ENCODE assay signal across 1 cellular context in the genomic region with DNA sequence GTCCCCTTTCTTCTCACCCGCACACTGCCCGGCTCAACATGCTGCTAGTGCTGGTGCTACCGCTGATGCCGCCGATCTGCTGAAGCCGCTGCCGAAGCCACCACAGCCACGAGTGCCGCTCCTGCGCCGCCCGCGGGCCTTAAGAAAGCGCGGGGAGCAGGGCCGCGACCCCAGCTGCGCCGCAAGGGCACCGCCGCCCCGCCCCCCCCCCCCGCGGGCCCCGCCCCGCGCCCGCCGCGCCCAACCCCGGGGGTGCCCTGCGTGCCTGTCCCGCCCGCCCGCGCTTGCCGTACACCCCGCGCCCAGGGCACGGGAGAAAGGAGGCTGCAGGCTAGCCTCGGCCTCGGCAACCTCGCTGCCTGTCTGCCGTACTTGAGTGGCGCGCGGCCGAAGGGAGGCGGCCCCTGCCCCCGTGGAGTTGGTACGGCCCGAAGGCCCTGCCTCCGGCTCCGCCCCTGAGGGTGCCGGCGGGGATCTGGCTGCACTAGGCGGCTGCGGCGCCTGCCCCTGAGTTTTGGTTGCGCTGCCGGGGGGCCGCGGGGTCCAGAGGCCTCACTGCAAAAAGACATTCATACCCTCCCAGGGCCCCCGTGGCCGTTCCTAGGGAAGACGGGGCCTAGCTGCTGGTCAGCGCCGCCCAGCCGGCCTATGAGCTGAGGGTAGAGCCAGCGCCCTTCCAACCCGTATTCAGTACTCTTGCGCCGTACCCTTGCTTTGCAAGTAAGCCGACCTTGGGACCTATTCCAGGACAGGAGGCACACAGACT.
TF ChIP-seq lines count a peak whose summit lies in the region.

SOD2 (minus strand) TSS at position 114 of the 766 bp plus-strand sequence; CDS start at position 40, 74 bp downstream.

TF ChIP-seq in HepG2, 621 proteins besides CTCF, POLR2A, EP300 and RAD21 (continued from another document and continues in another):
- TF ChIP-seq, protein P1, sequence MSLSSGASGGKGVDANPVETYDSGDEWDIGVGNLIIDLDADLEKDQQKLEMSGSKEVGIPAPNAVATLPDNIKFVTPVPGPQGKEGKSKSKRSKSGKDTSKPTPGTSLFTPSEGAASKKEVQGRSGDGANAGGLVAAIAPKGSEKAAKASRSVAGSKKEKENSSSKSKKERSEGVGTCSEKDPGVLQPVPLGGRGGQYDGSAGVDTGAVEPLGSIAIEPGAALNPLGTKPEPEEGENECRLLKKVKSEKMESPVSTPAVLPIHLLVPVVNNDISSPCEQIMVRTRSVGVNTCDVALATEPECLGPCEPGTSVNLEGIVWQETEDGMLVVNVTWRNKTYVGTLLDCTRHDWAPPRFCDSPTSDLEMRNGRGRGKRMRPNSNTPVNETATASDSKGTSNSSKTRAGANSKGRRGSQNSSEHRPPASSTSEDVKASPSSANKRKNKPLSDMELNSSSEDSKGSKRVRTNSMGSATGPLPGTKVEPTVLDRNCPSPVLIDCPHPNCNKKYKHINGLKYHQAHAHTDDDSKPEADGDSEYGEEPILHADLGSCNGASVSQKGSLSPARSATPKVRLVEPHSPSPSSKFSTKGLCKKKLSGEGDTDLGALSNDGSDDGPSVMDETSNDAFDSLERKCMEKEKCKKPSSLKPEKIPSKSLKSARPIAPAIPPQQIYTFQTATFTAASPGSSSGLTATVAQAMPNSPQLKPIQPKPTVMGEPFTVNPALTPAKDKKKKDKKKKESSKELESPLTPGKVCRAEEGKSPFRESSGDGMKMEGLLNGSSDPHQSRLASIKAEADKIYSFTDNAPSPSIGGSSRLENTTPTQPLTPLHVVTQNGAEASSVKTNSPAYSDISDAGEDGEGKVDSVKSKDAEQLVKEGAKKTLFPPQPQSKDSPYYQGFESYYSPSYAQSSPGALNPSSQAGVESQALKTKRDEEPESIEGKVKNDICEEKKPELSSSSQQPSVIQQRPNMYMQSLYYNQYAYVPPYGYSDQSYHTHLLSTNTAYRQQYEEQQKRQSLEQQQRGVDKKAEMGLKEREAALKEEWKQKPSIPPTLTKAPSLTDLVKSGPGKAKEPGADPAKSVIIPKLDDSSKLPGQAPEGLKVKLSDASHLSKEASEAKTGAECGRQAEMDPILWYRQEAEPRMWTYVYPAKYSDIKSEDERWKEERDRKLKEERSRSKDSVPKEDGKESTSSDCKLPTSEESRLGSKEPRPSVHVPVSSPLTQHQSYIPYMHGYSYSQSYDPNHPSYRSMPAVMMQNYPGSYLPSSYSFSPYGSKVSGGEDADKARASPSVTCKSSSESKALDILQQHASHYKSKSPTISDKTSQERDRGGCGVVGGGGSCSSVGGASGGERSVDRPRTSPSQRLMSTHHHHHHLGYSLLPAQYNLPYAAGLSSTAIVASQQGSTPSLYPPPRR (CRISPR knock-in tag; IDR thresholded peaks at IDR 0.05; ENCODE audit: borderline replicate concordance) = peak; percentile 84
- TF ChIP-seq FIP1L1 (IDR thresholded peaks at IDR 0.05; ENCODE audit: borderline replicate concordance, insufficient read depth, low read depth, low read length) (no peak), HMG20A (CRISPR knock-in tag; IDR thresholded peaks at IDR 0.05; ENCODE audit: borderline replicate concordance) (no peak), MZF1 (CRISPR knock-in tag; IDR thresholded peaks at IDR 0.05; ENCODE audit: borderline replicate concordance) (peak; percentile 69; the same call in 1 of the 2 replicates), ISX (CRISPR knock-in tag; conservative IDR thresholded peaks at IDR 0.05) (no peak), ZNF749 (CRISPR knock-in tag; IDR thresholded peaks at IDR 0.05; ENCODE audit: borderline replicate concordance) (peak; percentile 85), ZNF589 (CRISPR knock-in tag; conservative IDR thresholded peaks at IDR 0.05) (no peak), NAIF1 (CRISPR knock-in tag; IDR thresholded peaks at IDR 0.05; ENCODE audit: borderline replicate concordance) (peak; percentile 99), ZNF501 (CRISPR knock-in tag; IDR thresholded peaks at IDR 0.05) (peak; percentile 91), PHB2 (IDR thresholded peaks at IDR 0.05; ENCODE audit: partially characterized antibody) (no peak), ZNF296 (CRISPR knock-in tag; conservative IDR thresholded peaks at IDR 0.05) (peak; percentile 72; the same call in 1 of the 2 replicates), ARID3A (IDR thresholded peaks at IDR 0.05; ENCODE audit: low read depth, low read length) (no peak; the same call in 1 of the 2 replicates), ZNF776 (CRISPR knock-in tag; IDR thresholded peaks at IDR 0.05) (peak; percentile 91), PCBP1 (IDR thresholded peaks at IDR 0.05; ENCODE audit: borderline replicate concordance, low read depth, low read length) (0 out of 2 replicates have a peak, but pooled peaks have one; percentile 65), KLF12 (CRISPR knock-in tag; IDR thresholded peaks at IDR 0.05; ENCODE audit: borderline replicate concordance) (peak; percentile 70; the same call in 1 of the 2 replicates), SETDB1 (CRISPR knock-in tag; IDR thresholded peaks at IDR 0.05; ENCODE audit: borderline replicate concordance) (no peak), SRY (CRISPR knock-in tag; IDR thresholded peaks at IDR 0.05) (peak; percentile 49)
- TF ChIP-seq, protein P2, sequence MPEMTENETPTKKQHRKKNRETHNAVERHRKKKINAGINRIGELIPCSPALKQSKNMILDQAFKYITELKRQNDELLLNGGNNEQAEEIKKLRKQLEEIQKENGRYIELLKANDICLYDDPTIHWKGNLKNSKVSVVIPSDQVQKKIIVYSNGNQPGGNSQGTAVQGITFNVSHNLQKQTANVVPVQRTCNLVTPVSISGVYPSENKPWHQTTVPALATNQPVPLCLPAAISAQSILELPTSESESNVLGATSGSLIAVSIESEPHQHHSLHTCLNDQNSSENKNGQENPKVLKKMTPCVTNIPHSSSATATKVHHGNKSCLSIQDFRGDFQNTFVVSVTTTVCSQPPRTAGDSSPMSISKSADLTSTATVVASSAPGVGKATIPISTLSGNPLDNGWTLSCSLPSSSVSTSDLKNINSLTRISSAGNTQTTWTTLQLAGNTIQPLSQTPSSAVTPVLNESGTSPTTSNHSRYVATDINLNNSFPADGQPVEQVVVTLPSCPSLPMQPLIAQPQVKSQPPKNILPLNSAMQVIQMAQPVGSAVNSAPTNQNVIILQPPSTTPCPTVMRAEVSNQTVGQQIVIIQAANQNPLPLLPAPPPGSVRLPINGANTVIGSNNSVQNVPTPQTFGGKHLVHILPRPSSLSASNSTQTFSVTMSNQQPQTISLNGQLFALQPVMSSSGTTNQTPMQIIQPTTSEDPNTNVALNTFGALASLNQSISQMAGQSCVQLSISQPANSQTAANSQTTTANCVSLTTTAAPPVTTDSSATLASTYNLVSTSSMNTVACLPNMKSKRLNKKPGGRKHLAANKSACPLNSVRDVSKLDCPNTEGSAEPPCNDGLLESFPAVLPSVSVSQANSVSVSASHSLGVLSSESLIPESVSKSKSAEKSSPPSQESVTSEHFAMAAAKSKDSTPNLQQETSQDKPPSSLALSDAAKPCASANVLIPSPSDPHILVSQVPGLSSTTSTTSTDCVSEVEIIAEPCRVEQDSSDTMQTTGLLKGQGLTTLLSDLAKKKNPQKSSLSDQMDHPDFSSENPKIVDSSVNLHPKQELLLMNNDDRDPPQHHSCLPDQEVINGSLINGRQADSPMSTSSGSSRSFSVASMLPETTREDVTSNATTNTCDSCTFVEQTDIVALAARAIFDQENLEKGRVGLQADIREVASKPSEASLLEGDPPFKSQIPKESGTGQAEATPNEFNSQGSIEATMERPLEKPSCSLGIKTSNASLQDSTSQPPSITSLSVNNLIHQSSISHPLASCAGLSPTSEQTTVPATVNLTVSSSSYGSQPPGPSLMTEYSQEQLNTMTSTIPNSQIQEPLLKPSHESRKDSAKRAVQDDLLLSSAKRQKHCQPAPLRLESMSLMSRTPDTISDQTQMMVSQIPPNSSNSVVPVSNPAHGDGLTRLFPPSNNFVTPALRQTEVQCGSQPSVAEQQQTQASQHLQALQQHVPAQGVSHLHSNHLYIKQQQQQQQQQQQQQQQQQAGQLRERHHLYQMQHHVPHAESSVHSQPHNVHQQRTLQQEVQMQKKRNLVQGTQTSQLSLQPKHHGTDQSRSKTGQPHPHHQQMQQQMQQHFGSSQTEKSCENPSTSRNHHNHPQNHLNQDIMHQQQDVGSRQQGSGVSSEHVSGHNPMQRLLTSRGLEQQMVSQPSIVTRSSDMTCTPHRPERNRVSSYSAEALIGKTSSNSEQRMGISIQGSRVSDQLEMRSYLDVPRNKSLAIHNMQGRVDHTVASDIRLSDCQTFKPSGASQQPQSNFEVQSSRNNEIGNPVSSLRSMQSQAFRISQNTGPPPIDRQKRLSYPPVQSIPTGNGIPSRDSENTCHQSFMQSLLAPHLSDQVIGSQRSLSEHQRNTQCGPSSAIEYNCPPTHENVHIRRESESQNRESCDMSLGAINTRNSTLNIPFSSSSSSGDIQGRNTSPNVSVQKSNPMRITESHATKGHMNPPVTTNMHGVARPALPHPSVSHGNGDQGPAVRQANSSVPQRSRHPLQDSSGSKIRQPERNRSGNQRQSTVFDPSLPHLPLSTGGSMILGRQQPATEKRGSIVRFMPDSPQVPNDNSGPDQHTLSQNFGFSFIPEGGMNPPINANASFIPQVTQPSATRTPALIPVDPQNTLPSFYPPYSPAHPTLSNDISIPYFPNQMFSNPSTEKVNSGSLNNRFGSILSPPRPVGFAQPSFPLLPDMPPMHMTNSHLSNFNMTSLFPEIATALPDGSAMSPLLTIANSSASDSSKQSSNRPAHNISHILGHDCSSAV (CRISPR knock-in tag; IDR thresholded peaks at IDR 0.05; ENCODE audit: borderline replicate concordance) = 0 out of 2 replicates have a peak, but pooled peaks have one; percentile 50
- TF ChIP-seq, protein P3, sequence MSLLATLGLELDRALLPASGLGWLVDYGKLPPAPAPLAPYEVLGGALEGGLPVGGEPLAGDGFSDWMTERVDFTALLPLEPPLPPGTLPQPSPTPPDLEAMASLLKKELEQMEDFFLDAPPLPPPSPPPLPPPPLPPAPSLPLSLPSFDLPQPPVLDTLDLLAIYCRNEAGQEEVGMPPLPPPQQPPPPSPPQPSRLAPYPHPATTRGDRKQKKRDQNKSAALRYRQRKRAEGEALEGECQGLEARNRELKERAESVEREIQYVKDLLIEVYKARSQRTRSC (CRISPR knock-in tag; IDR thresholded peaks at IDR 0.05; ENCODE audit: low read depth) = no peak; the same call in 1 of the 2 replicates
- TF ChIP-seq, protein P4, sequence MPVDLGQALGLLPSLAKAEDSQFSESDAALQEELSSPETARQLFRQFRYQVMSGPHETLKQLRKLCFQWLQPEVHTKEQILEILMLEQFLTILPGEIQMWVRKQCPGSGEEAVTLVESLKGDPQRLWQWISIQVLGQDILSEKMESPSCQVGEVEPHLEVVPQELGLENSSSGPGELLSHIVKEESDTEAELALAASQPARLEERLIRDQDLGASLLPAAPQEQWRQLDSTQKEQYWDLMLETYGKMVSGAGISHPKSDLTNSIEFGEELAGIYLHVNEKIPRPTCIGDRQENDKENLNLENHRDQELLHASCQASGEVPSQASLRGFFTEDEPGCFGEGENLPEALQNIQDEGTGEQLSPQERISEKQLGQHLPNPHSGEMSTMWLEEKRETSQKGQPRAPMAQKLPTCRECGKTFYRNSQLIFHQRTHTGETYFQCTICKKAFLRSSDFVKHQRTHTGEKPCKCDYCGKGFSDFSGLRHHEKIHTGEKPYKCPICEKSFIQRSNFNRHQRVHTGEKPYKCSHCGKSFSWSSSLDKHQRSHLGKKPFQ (CRISPR knock-in tag; IDR thresholded peaks at IDR 0.05; ENCODE audit: insufficient replicate concordance) = no peak
- TF ChIP-seq, protein P5, sequence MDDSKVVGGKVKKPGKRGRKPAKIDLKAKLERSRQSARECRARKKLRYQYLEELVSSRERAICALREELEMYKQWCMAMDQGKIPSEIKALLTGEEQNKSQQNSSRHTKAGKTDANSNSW (CRISPR knock-in tag; IDR thresholded peaks at IDR 0.05; ENCODE audit: borderline replicate concordance) = peak; percentile 82; the same call in 1 of the 2 replicates
- TF ChIP-seq, protein P6, sequence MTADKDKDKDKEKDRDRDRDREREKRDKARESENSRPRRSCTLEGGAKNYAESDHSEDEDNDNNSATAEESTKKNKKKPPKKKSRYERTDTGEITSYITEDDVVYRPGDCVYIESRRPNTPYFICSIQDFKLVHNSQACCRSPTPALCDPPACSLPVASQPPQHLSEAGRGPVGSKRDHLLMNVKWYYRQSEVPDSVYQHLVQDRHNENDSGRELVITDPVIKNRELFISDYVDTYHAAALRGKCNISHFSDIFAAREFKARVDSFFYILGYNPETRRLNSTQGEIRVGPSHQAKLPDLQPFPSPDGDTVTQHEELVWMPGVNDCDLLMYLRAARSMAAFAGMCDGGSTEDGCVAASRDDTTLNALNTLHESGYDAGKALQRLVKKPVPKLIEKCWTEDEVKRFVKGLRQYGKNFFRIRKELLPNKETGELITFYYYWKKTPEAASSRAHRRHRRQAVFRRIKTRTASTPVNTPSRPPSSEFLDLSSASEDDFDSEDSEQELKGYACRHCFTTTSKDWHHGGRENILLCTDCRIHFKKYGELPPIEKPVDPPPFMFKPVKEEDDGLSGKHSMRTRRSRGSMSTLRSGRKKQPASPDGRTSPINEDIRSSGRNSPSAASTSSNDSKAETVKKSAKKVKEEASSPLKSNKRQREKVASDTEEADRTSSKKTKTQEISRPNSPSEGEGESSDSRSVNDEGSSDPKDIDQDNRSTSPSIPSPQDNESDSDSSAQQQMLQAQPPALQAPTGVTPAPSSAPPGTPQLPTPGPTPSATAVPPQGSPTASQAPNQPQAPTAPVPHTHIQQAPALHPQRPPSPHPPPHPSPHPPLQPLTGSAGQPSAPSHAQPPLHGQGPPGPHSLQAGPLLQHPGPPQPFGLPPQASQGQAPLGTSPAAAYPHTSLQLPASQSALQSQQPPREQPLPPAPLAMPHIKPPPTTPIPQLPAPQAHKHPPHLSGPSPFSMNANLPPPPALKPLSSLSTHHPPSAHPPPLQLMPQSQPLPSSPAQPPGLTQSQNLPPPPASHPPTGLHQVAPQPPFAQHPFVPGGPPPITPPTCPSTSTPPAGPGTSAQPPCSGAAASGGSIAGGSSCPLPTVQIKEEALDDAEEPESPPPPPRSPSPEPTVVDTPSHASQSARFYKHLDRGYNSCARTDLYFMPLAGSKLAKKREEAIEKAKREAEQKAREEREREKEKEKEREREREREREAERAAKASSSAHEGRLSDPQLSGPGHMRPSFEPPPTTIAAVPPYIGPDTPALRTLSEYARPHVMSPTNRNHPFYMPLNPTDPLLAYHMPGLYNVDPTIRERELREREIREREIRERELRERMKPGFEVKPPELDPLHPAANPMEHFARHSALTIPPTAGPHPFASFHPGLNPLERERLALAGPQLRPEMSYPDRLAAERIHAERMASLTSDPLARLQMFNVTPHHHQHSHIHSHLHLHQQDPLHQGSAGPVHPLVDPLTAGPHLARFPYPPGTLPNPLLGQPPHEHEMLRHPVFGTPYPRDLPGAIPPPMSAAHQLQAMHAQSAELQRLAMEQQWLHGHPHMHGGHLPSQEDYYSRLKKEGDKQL (CRISPR knock-in tag; IDR thresholded peaks at IDR 0.05; ENCODE audit: low read depth) = peak; percentile 38; the same call in 1 of the 2 replicates
